ENCODE assay signal across 21 cellular contexts in the genomic region with DNA sequence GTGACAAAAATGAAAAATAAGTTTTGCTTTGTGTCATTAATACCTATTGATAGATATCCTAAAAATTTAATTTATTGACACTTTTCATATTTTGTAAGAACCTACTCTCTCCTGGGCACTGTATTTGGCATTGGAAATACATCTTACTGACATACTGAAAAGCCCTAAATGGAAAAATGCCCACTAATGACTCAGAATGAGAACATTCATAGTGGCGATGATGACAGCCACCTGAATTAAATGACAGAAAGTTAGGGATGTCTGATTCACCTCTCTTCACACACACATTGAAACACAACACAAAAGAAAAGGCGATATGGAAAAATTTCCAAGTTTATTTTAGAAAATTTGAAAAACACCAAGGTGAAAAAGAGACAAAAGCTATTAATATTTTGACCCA.
"Had no signal": no experiment of that assay in that cellular context is flagged by ENCODE, and none has a peak within 500 bp of the region (broad histone marks: within the 10 kb centered on the region; RNA-seq: fewer than 3 reads in every experiment).

No MANE protein-coding gene starts in this region.

- H3K9me3 ChIP-seq: left lung, sigmoid colon, testis, uterus had no signal

- H3K36me3 ChIP-seq: left lung, sigmoid colon, uterus had no signal

- DNase-seq: activated CD4-positive, alpha-beta T cell treated with anti-CD3 and anti-CD28 coated beads for 4 hours; activated CD4-positive, alpha-beta T cell treated with anti-CD3 and anti-CD28 coated beads, Interleukin-2, amount 50 U/mL, for 48 hours; activated CD4-positive, CD25-positive, alpha-beta regulatory T cell; activated CD8-positive, alpha-beta memory T cell treated with anti-CD3 and anti-CD28 coated beads, Interleukin-2, amount 50 U/mL, for 48 hours; activated naive CD4-positive, alpha-beta T cell treated with Interleukin-2 at 50 U/mL for 16 hours; activated naive CD8-positive, alpha-beta T cell treated with anti-CD3 and anti-CD28 coated beads for 36 hours; activated T-cell treated with anti-CD3 and anti-CD28 coated beads, Interleukin-2, amount 50 U/mL, for 48 hours; cerebellar nuclear complex; cortex of kidney; foreskin melanocyte; left lung; naive thymus-derived CD4-positive, alpha-beta T cell; retina; sigmoid colon; stimulated activated CD4-positive, alpha-beta T cell treated with anti-CD3 and anti-CD28 coated beads, Interleukin-4, amount 100 ng/mL, for 1 hour; stimulated activated naive CD4-positive, alpha-beta T cell; T-helper 9 cell; testis; trophoblast cell; uterus had no signal

- H3K4me1 ChIP-seq: left lung, sigmoid colon, testis, uterus had no signal

- ATAC-seq: left lung; naive thymus-derived CD4-positive, alpha-beta T cell had no signal

- FAIRE-seq: bronchial epithelial cell had no signal

- H3K4me3 ChIP-seq: left lung, sigmoid colon, testis, uterus had no signal

- H3K27me3 ChIP-seq: left lung, sigmoid colon, testis, uterus had no signal
